Comparison of ENCODE assay signal across 8 cellular contexts in the genomic region with DNA sequence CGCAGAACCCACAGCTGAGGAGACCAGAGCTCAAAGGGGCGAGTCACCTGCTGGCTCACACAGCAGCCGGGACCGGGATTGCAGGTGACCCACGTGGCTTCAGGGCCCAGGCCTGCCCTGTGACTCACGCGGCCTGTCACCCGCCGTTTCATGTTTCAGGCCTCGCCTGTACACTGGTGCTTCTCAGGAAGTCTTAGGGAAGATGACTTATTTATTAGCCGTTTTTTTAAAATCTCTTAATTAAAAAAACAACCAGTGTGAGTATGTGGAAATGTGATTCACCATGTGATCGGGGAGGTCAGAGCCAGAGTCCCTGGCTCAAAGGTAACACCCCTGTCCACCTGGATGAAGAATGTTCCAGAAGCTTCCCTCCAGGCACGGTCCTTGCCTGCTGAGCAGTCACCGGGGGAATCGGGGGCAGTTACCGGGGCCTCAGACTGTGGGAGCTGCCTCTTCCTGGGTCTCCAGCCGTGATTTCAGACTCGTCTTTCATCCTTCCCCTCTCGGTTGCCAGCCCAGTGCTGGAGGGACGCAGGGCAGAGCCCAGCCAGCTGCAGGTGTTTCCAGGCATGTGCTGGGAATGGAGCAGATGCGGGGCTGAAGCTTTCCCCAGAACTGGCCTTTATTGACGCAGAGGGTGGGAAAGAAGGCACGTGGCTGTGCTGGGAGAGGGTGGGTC. TPM values are rescaled to one million over a fixed set of nuclear protein-coding genes. Genes with fewer than 3 reads are reported as not detected.
DNase-seq lines count a peak whose midpoint lies in the region; ATAC-seq, FAIRE-seq and TF ChIP-seq lines count a peak whose summit lies in the region.

No MANE protein-coding gene starts in this region.

- DNase-seq in CD1c-positive myeloid dendritic cell (ENCODE audit: extremely low spot score) (peak; percentile 57), NCI-H2107 treated with DMSO at 0.1 percent for 48 hours (lab: John Stamatoyannopoulos, UW; ENCODE audit: unreplicated experiment) (peak; percentile 44), HepG2 (ENCODE audit: low spot score) (peak; percentile 57), DMS79 (lab: John Stamatoyannopoulos, UW) (no peak), pons (ENCODE audit: low spot score) (no peak)
- peak; percentile 28 to 66 for DNase-seq in stimulated activated CD8-positive, alpha-beta memory T cell treated with anti-CD3 and anti-CD28 coated beads, Interleukin-7, amount 100 ng/mL, for 48 hours (ENCODE audit: extremely low read depth in 1 of 2, low read depth in 1 of 2)

- peaks cover 2% of the 10 kb centered on the region for H3K27me3 Mint-ChIP-seq in brain

- in situ Hi-C loops in HepG2 (cut with HindIII; ENCODE audit: extremely low pct_ligation_motif_present, low pct_unique_long_range_greater_than_20kb) = no loop called here

- no peak overlapping the region for H3K9ac ChIP-seq in HepG2 (ENCODE audit: insufficient read depth, low read depth, low read length)

- H3K4me3 Mint-ChIP-seq in brain = peak overlapping the region in 1 of 5 experiments; percentile 18

- no peak for FAIRE-seq in HepG2 (lab: Jason Lieb, UNC)

- peaks cover 31% of the 10 kb centered on the region for H3K4me1 ChIP-seq in HepG2 (ENCODE audit: insufficient read depth, low read length)

- intact Hi-C loops in HepG2 (cut with micrococcal nuclease; ENCODE audit: unreplicated experiment) = no loop called here

- no peak for TF ChIP-seq RAD21 in HepG2 (CRISPR knock-in tag; IDR thresholded peaks at IDR 0.05)

- no peak overlapping the region for H3K4me2 ChIP-seq in HepG2 (ENCODE audit: low read depth, low read length)

- peak overlapping the region; percentile 56 to 97 (median 67) for H3K27ac Mint-ChIP-seq in brain

- CTCF ChIA-PET in HepG2 (lab: Yijun Ruan, JAX; ENCODE audit: low intra/inter-chr PET ratio, low total read pairs) = no interaction called here

- H3K9me3 ChIP-seq in HepG2 (ENCODE audit: low read length) = no peaks in the 10 kb centered on the region

- TF ChIP-seq EP300 in HepG2 (IDR thresholded peaks at IDR 0.05; ENCODE audit: low read depth in 2 of 2, low read length in 2 of 2) = no peak
- no peak for TF ChIP-seq EP300 in HepG2 (CRISPR knock-in tag; IDR thresholded peaks at IDR 0.05; ENCODE audit: borderline replicate concordance)

- H3K36me3 ChIP-seq in HepG2 (replicated peaks in 1 of 2; ENCODE audit: control insufficient read depth in 1 of 2, insufficient read depth in 2 of 2, low read length in 2 of 2) = peaks cover 15 to 61% of the 10 kb centered on the region in 2 experiments

- peaks cover 100% of the 10 kb centered on the region for H3K79me2 ChIP-seq in HepG2 (ENCODE audit: insufficient read depth, low read length)

- peaks cover 92% of the 10 kb centered on the region for H3K4me1 Mint-ChIP-seq in brain

- TF ChIP-seq POLR2A in HepG2 (IDR thresholded peaks at IDR 0.05; ENCODE audit: insufficient read depth in 1 of 2, low read depth in 2 of 2, low read length in 2 of 2) = no peak

- no peak for TF ChIP-seq CTCF in brain (conservative IDR thresholded peaks at IDR 0.05)
- no peak for TF ChIP-seq CTCF in HepG2 (CRISPR knock-in tag; IDR thresholded peaks at IDR 0.05)

- ATAC-seq in HepG2 = peak; percentile 49
- ATAC-seq in HG03280 (IDR thresholded peaks at IDR 0.05; ENCODE audit: unreplicated experiment) = no peak

- WGBS in HepG2 (ENCODE audit: low lambda C conversion rate) = 83% methylated on average over 23 of the region's 23 CpGs

- BruUV-seq in HepG2 (replicated peaks; lab: Mats Ljungman, UMichigan) = no TSS peak

- H3K4me3 ChIP-seq in HepG2 (replicated peaks in 1 of 3; ENCODE audit: insufficient read depth in 1 of 3, low read depth in 2 of 3, low read length in 3 of 3) = no peak overlapping the region

- POLR2A ChIA-PET in HepG2 (lab: Yijun Ruan, JAX) = interaction anchor here (1.9 kb wide), 1 partner anchor 42 kb away, joined by 5 read pairs; no protein-coding TSS in a partner anchor

- H3K27ac ChIP-seq in HepG2 (ENCODE audit: extremely low read length, insufficient read depth, low read length) = peak overlapping the region; percentile 1

- peaks cover 95% of the 10 kb centered on the region for H4K20me1 ChIP-seq in HepG2 (ENCODE audit: insufficient read depth, low read length)

- H3K9me3 Mint-ChIP-seq in brain = no peaks in the 10 kb centered on the region

- H3K27me3 ChIP-seq in HepG2 (ENCODE audit: control insufficient read depth in 1 of 2, insufficient read depth in 2 of 2, low read length in 2 of 2) = no peaks in the 10 kb centered on the region

- H2AFZ ChIP-seq in HepG2 (ENCODE audit: low read length) = no peak overlapping the region

- no peaks in the 10 kb centered on the region for H3K36me3 Mint-ChIP-seq in brain

TF ChIP-seq in HepG2, 621 proteins besides CTCF, POLR2A, EP300 and RAD21 (continues in another document):
- no peak for TF ChIP-seq TMF1 (CRISPR knock-in tag; IDR thresholded peaks at IDR 0.05; ENCODE audit: low read depth)
- TF ChIP-seq RARA (CRISPR knock-in tag; IDR thresholded peaks at IDR 0.05) = peak; percentile 37; the same call in 1 of the 2 replicates
- no peak for TF ChIP-seq TBX3 (IDR thresholded peaks at IDR 0.05; ENCODE audit: borderline replicate concordance)
- TF ChIP-seq, protein P1, sequence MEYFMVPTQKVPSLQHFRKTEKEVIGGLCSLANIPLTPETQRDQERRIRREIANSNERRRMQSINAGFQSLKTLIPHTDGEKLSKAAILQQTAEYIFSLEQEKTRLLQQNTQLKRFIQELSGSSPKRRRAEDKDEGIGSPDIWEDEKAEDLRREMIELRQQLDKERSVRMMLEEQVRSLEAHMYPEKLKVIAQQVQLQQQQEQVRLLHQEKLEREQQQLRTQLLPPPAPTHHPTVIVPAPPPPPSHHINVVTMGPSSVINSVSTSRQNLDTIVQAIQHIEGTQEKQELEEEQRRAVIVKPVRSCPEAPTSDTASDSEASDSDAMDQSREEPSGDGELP (IDR thresholded peaks at IDR 0.05; ENCODE audit: borderline replicate concordance, low read depth) = peak; percentile 43; the same call in 1 of the 2 replicates
- TF ChIP-seq TCF7L2 (IDR thresholded peaks at IDR 0.05; ENCODE audit: low read depth, low read length) = no peak
- 0 out of 2 replicates have a peak, but pooled peaks have one; percentile 44 for TF ChIP-seq MXD4 (CRISPR knock-in tag; IDR thresholded peaks at IDR 0.05)
- TF ChIP-seq, protein P2, sequence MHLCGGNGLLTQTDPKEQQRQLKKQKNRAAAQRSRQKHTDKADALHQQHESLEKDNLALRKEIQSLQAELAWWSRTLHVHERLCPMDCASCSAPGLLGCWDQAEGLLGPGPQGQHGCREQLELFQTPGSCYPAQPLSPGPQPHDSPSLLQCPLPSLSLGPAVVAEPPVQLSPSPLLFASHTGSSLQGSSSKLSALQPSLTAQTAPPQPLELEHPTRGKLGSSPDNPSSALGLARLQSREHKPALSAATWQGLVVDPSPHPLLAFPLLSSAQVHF (CRISPR knock-in tag; IDR thresholded peaks at IDR 0.05) = no peak
- TF ChIP-seq, protein P3, sequence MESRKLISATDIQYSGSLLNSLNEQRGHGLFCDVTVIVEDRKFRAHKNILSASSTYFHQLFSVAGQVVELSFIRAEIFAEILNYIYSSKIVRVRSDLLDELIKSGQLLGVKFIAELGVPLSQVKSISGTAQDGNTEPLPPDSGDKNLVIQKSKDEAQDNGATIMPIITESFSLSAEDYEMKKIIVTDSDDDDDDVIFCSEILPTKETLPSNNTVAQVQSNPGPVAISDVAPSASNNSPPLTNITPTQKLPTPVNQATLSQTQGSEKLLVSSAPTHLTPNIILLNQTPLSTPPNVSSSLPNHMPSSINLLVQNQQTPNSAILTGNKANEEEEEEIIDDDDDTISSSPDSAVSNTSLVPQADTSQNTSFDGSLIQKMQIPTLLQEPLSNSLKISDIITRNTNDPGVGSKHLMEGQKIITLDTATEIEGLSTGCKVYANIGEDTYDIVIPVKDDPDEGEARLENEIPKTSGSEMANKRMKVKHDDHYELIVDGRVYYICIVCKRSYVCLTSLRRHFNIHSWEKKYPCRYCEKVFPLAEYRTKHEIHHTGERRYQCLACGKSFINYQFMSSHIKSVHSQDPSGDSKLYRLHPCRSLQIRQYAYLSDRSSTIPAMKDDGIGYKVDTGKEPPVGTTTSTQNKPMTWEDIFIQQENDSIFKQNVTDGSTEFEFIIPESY (CRISPR knock-in tag; IDR thresholded peaks at IDR 0.05) = peak; percentile 98
- peak; percentile 94 for TF ChIP-seq ZBTB38 (CRISPR knock-in tag; IDR thresholded peaks at IDR 0.05)

RNA-seq across cellular contexts. Expression of a gene that starts 49.3 kb away (rescaled TPM):
- polyA plus RNA-seq in brain (ENCODE audit: insufficient read depth, low read depth, low replicate concordance) = 409 TPM
- total RNA-seq in HepG2 (2016; rRNA removed; fragmentation: Illumina TruSeq; extraction: Trizol) = 10.9 and 21.7 TPM in 2 replicates
- total RNA-seq in HepG2 (2016; cell fraction: cytosol; rRNA removed; fragmentation: Illumina TruSeq; extraction: Trizol; ENCODE audit: low read depth) = 3.5 and 4.6 TPM in 2 replicates
- 11.5 and 15.7 TPM in 2 replicates for total RNA-seq in HepG2 (2016; cell fraction: insoluble cytoplasmic fraction; rRNA removed; fragmentation: Illumina TruSeq; extraction: Trizol)
- total RNA-seq in HepG2 (2016; cell fraction: membrane; rRNA removed; fragmentation: Illumina TruSeq; extraction: Trizol) = 13.0 and 15.9 TPM in 2 replicates
- total RNA-seq in HepG2 (2016; cell fraction: nucleus; rRNA removed; fragmentation: Illumina TruSeq; extraction: Trizol) = 23.3 and 29.3 TPM in 2 replicates
- polyA plus RNA-seq in HepG2 (2011; rRNA removed) = 18.1 and 22.0 TPM in 2 replicates
- 17.3 and 20.7 TPM in 2 replicates for polyA plus RNA-seq in HepG2 (2011; cell fraction: cytosol; rRNA removed)
- polyA plus RNA-seq in HepG2 (2011; cell fraction: nucleus; rRNA removed) = 77.4 and 83.2 TPM in 2 replicates
- 74.4 and 83.5 TPM in 2 replicates for polyA plus RNA-seq in HepG2 (2012)
- 3.4 and 3.8 TPM in 2 replicates for polyA plus RNA-seq in HepG2 (2016; cell fraction: cytosol; fragmentation: Illumina TruSeq; extraction: Trizol; ENCODE audit: low read depth)
- 29.7 and 48.6 TPM in 2 replicates for polyA plus RNA-seq in HepG2 (2016; cell fraction: insoluble cytoplasmic fraction; fragmentation: Illumina TruSeq; extraction: Trizol; ENCODE audit: low read depth)
- 14.8 and 16.9 TPM in 2 replicates for polyA plus RNA-seq in HepG2 (2016; cell fraction: membrane; fragmentation: Illumina TruSeq; extraction: Trizol; ENCODE audit: low read depth)
- 51.1 and 51.2 TPM in 2 replicates for polyA plus RNA-seq in HepG2 (2016; cell fraction: nucleus; fragmentation: Illumina TruSeq; extraction: Trizol; ENCODE audit: insufficient read depth, low read depth)
- polyA minus RNA-seq in HepG2 (2011; rRNA and poly(A)+ RNA removed; ENCODE audit: low replicate concordance) = 16.6 and 71.5 TPM in 2 replicates
- 60.8 and 68.8 TPM in 2 replicates for polyA minus RNA-seq in HepG2 (2011; cell fraction: cytosol; rRNA and poly(A)+ RNA removed)
- polyA minus RNA-seq in HepG2 (2011; cell fraction: nucleus; rRNA and poly(A)+ RNA removed) = 61.9 and 63.1 TPM in 2 replicates

Comparison
In these comparisons a context has a peak if more than half of its experiments do, and no peak if none do; other contexts are left out.
1. DNase-seq: peak in CD1c-positive myeloid dendritic cell (single experiment), NCI-H2107 treated with DMSO at 0.1 percent for 48 hours (single experiment), HepG2 (single experiment) and stimulated activated CD8-positive, alpha-beta memory T cell treated with anti-CD3 and anti-CD28 coated beads, Interleukin-7, amount 100 ng/mL, for 48 hours (2 of 2); none in DMS79 (single experiment) and pons (single experiment).